Comparison of ENCODE assay signal across 7 cellular contexts in genomic region chr19:19627442-19627715, GRCh38. TPM values are rescaled to one million over a fixed set of nuclear protein-coding genes. Genes with fewer than 3 reads are reported as not detected.
DNase-seq lines count a peak whose midpoint lies in the region; ATAC-seq and FAIRE-seq lines count a peak whose summit lies in the region.
"Had no signal": no experiment of that assay in that cellular context is flagged by ENCODE, and none has a peak within 500 bp of the region (broad histone marks: within the 10 kb centered on the region; RNA-seq: fewer than 3 reads in every experiment).

No MANE protein-coding gene starts in this region.

- intact Hi-C loops in activated T-helper 2 cell treated with anti-CD3 and anti-CD28 coated beads, Interferon-gamma antibody, Interleukin-2, Interleukin-4, amounts not matched to agents 10 μg/mL and 5 μg/mL and 100 μg/mL, durations not matched to agents 14 hours and 24 hours and 36 hours (cut with micrococcal nuclease) = loop anchor here (2.0 to 5.0 kb wide), 2 partner anchors 15 to 40 kb away; partner anchors contain the start of gene GMIP

- peak overlapping the region; percentile 87 for H3K27ac Mint-ChIP-seq in activated T-helper 2 cell treated with anti-CD3 and anti-CD28 coated beads, Interferon-gamma antibody, Interleukin-2, Interleukin-4, amounts not matched to agents 10 μg/mL and 5 μg/mL and 100 μg/mL, durations not matched to agents 14 hours and 24 hours and 36 hours
- H3K27ac Mint-ChIP-seq in natural killer cell treated with Interleukin-12 subunit alpha and Interleukin-12 subunit beta and Interleukin-15 and Interleukin-18, amount 100 ng/mL, for 72 hours = peak overlapping the region; percentile 75 to 76

- peak in 1 of 2 donors; percentile 1 for ATAC-seq in natural killer cell treated with Interleukin-12 subunit alpha and Interleukin-12 subunit beta and Interleukin-15 and Interleukin-18, amount 100 ng/mL, for 72 hours
- ATAC-seq in GM21576 (IDR thresholded peaks at IDR 0.05; ENCODE audit: unreplicated experiment) = no peak

- peak; percentile 61 for FAIRE-seq in GM18507 (lab: Jason Lieb, UNC)

- H3K4me1 Mint-ChIP-seq in activated T-helper 2 cell treated with anti-CD3 and anti-CD28 coated beads, Interferon-gamma antibody, Interleukin-2, Interleukin-4, amounts not matched to agents 10 μg/mL and 5 μg/mL and 100 μg/mL, durations not matched to agents 14 hours and 24 hours and 36 hours (ENCODE audit: low read depth) = peaks cover 17% of the 10 kb centered on the region
- peaks cover 18 to 23% of the 10 kb centered on the region in 2 donors for H3K4me1 Mint-ChIP-seq in natural killer cell treated with Interleukin-12 subunit alpha and Interleukin-12 subunit beta and Interleukin-15 and Interleukin-18, amount 100 ng/mL, for 72 hours (ENCODE audit: low read depth in 2 of 2)

- H3K9me3 Mint-ChIP-seq in activated T-helper 2 cell treated with anti-CD3 and anti-CD28 coated beads, Interferon-gamma antibody, Interleukin-2, Interleukin-4, amounts not matched to agents 10 μg/mL and 5 μg/mL and 100 μg/mL, durations not matched to agents 14 hours and 24 hours and 36 hours = no peaks in the 10 kb centered on the region
- no peaks in the 10 kb centered on the region for H3K9me3 Mint-ChIP-seq in natural killer cell treated with Interleukin-12 subunit alpha and Interleukin-12 subunit beta and Interleukin-15 and Interleukin-18, amount 100 ng/mL, for 72 hours

- H3K27me3 Mint-ChIP-seq in activated T-helper 2 cell treated with anti-CD3 and anti-CD28 coated beads, Interferon-gamma antibody, Interleukin-2, Interleukin-4, amounts not matched to agents 10 μg/mL and 5 μg/mL and 100 μg/mL, durations not matched to agents 14 hours and 24 hours and 36 hours (ENCODE audit: low read depth) = no peaks in the 10 kb centered on the region
- no peaks in the 10 kb centered on the region for H3K27me3 Mint-ChIP-seq in natural killer cell treated with Interleukin-12 subunit alpha and Interleukin-12 subunit beta and Interleukin-15 and Interleukin-18, amount 100 ng/mL, for 72 hours

- DNase-seq in GM18507 (ENCODE audit: extremely low spot score, insufficient read length, low read depth) = no peak
- DNase-seq in activated T-helper 2 cell treated with anti-CD3 and anti-CD28 coated beads, Interferon-gamma antibody, Interleukin-2, Interleukin-4, amounts not matched to agents 10 μg/mL and 5 μg/mL and 100 μg/mL, durations not matched to agents 14 hours and 24 hours and 36 hours (ENCODE audit: low spot score) = no peak
- DNase-seq in natural killer cell treated with Interleukin-12 subunit alpha and Interleukin-12 subunit beta and Interleukin-15 and Interleukin-18, amount 100 ng/mL, for 72 hours (ENCODE audit: low spot score) = no peak
- no peak for DNase-seq in DMS114 treated with DMSO at 0.1 percent for 48 hours (lab: John Stamatoyannopoulos, UW; ENCODE audit: unreplicated experiment)
- no peak for DNase-seq in H4 (ENCODE audit: low spot score)
- DNase-seq: NK-92 treated with Interleukin-12 subunit alpha and Interleukin-12 subunit beta, amount 100 ng/mL, for 24 hours had no signal

- peak overlapping the region; percentile 92 for H3K4me3 Mint-ChIP-seq in activated T-helper 2 cell treated with anti-CD3 and anti-CD28 coated beads, Interferon-gamma antibody, Interleukin-2, Interleukin-4, amounts not matched to agents 10 μg/mL and 5 μg/mL and 100 μg/mL, durations not matched to agents 14 hours and 24 hours and 36 hours (ENCODE audit: low read depth)
- H3K4me3 Mint-ChIP-seq in natural killer cell treated with Interleukin-12 subunit alpha and Interleukin-12 subunit beta and Interleukin-15 and Interleukin-18, amount 100 ng/mL, for 72 hours = peak overlapping the region; percentile 89

- peaks cover 52% of the 10 kb centered on the region for H3K36me3 Mint-ChIP-seq in activated T-helper 2 cell treated with anti-CD3 and anti-CD28 coated beads, Interferon-gamma antibody, Interleukin-2, Interleukin-4, amounts not matched to agents 10 μg/mL and 5 μg/mL and 100 μg/mL, durations not matched to agents 14 hours and 24 hours and 36 hours (ENCODE audit: low read depth)
- no peaks in the 10 kb centered on the region for H3K36me3 Mint-ChIP-seq in natural killer cell treated with Interleukin-12 subunit alpha and Interleukin-12 subunit beta and Interleukin-15 and Interleukin-18, amount 100 ng/mL, for 72 hours

RNA-seq across cellular contexts. Expression of gene LPAR2, which starts 0.6 kb away (rescaled TPM):
- total RNA-seq in activated T-helper 2 cell treated with anti-CD3 and anti-CD28 coated beads, Interferon-gamma antibody, Interleukin-2, Interleukin-4, amounts not matched to agents 10 μg/mL and 5 μg/mL and 100 μg/mL, durations not matched to agents 14 hours and 24 hours and 36 hours = 28.9 and 29.8 TPM in 2 replicates
- total RNA-seq in natural killer cell treated with Interleukin-12 subunit alpha and Interleukin-12 subunit beta and Interleukin-15 and Interleukin-18, amount 100 ng/mL, for 72 hours = 10 to 100 TPM; 33.7 to 35.0 TPM
- 0.16 and 0.72 TPM in 2 replicates for total RNA-seq in H4 (2014; rRNA removed; shearing (Covaris generic))

RNA-seq across cellular contexts. Expression of gene PBX4, which starts 8.9 kb away (rescaled TPM):
- 23.4 and 24.8 TPM in 2 replicates for total RNA-seq in activated T-helper 2 cell treated with anti-CD3 and anti-CD28 coated beads, Interferon-gamma antibody, Interleukin-2, Interleukin-4, amounts not matched to agents 10 μg/mL and 5 μg/mL and 100 μg/mL, durations not matched to agents 14 hours and 24 hours and 36 hours
- 10 to 100 TPM; 26.3 to 80.1 TPM for total RNA-seq in natural killer cell treated with Interleukin-12 subunit alpha and Interleukin-12 subunit beta and Interleukin-15 and Interleukin-18, amount 100 ng/mL, for 72 hours
- 0.10 TPM in 1 of 2 replicates, not detected in the other for total RNA-seq in H4 (2014; rRNA removed; shearing (Covaris generic))

RNA-seq across cellular contexts. Expression of gene GMIP, which starts 16.1 kb away (rescaled TPM):
- 66.0 and 67.5 TPM in 2 replicates for total RNA-seq in activated T-helper 2 cell treated with anti-CD3 and anti-CD28 coated beads, Interferon-gamma antibody, Interleukin-2, Interleukin-4, amounts not matched to agents 10 μg/mL and 5 μg/mL and 100 μg/mL, durations not matched to agents 14 hours and 24 hours and 36 hours
- 100 to 1,000 TPM in 1 of 2 donors, 10 to 100 TPM in 1; 87.2 to 112 TPM for total RNA-seq in natural killer cell treated with Interleukin-12 subunit alpha and Interleukin-12 subunit beta and Interleukin-15 and Interleukin-18, amount 100 ng/mL, for 72 hours
- 4.0 and 4.4 TPM in 2 replicates for total RNA-seq in H4 (2014; rRNA removed; shearing (Covaris generic))

RNA-seq across cellular contexts. Expression of gene ATP13A1, which starts 36.1 kb away (rescaled TPM):
- 71.6 and 74.8 TPM in 2 replicates for total RNA-seq in activated T-helper 2 cell treated with anti-CD3 and anti-CD28 coated beads, Interferon-gamma antibody, Interleukin-2, Interleukin-4, amounts not matched to agents 10 μg/mL and 5 μg/mL and 100 μg/mL, durations not matched to agents 14 hours and 24 hours and 36 hours
- 100 to 1,000 TPM in 1 of 2 donors, 10 to 100 TPM in 1; 61.9 to 122 TPM for total RNA-seq in natural killer cell treated with Interleukin-12 subunit alpha and Interleukin-12 subunit beta and Interleukin-15 and Interleukin-18, amount 100 ng/mL, for 72 hours
- 39.6 and 49.4 TPM in 2 replicates for total RNA-seq in H4 (2014; rRNA removed; shearing (Covaris generic))

RNA-seq across cellular contexts. Expression of gene ZNF101, which starts 41.3 kb away (rescaled TPM):
- total RNA-seq in activated T-helper 2 cell treated with anti-CD3 and anti-CD28 coated beads, Interferon-gamma antibody, Interleukin-2, Interleukin-4, amounts not matched to agents 10 μg/mL and 5 μg/mL and 100 μg/mL, durations not matched to agents 14 hours and 24 hours and 36 hours = 31.8 and 32.1 TPM in 2 replicates
- total RNA-seq in natural killer cell treated with Interleukin-12 subunit alpha and Interleukin-12 subunit beta and Interleukin-15 and Interleukin-18, amount 100 ng/mL, for 72 hours = 10 to 100 TPM; 45.3 to 53.1 TPM
- total RNA-seq in H4 (2014; rRNA removed; shearing (Covaris generic)) = 10.3 and 14.4 TPM in 2 replicates

Comparison
In these comparisons a context has a peak if more than half of its experiments do, and no peak if none do; other contexts are left out.
1. RNA of gene LPAR2, which starts 0.6 kb away (total RNA-seq): 33.7 to 35.0 TPM in natural killer cell treated with Interleukin-12 subunit alpha and Interleukin-12 subunit beta and Interleukin-15 and Interleukin-18, amount 100 ng/mL, for 72 hours and 28.9 to 29.8 TPM in activated T-helper 2 cell treated with anti-CD3 and anti-CD28 coated beads, Interferon-gamma antibody, Interleukin-2, Interleukin-4, amounts not matched to agents 10 μg/mL and 5 μg/mL and 100 μg/mL, durations not matched to agents 14 hours and 24 hours and 36 hours; 0.16 to 0.72 TPM in H4; every median in the first group is over 10 times any median in the second.
2. RNA of gene PBX4, which starts 8.9 kb away (total RNA-seq): 26.3 to 80.1 TPM in natural killer cell treated with Interleukin-12 subunit alpha and Interleukin-12 subunit beta and Interleukin-15 and Interleukin-18, amount 100 ng/mL, for 72 hours and 23.4 to 24.8 TPM in activated T-helper 2 cell treated with anti-CD3 and anti-CD28 coated beads, Interferon-gamma antibody, Interleukin-2, Interleukin-4, amounts not matched to agents 10 μg/mL and 5 μg/mL and 100 μg/mL, durations not matched to agents 14 hours and 24 hours and 36 hours; 0.10 TPM in H4; every median in the first group is over 10 times any median in the second.
3. RNA of gene GMIP, which starts 16.1 kb away (total RNA-seq): 87.2 to 112 TPM in natural killer cell treated with Interleukin-12 subunit alpha and Interleukin-12 subunit beta and Interleukin-15 and Interleukin-18, amount 100 ng/mL, for 72 hours and 66.0 to 67.5 TPM in activated T-helper 2 cell treated with anti-CD3 and anti-CD28 coated beads, Interferon-gamma antibody, Interleukin-2, Interleukin-4, amounts not matched to agents 10 μg/mL and 5 μg/mL and 100 μg/mL, durations not matched to agents 14 hours and 24 hours and 36 hours; 4.0 to 4.4 TPM in H4; every median in the first group is over 10 times any median in the second.